Comparison of ENCODE assay signal across 17 cellular contexts in genomic region chr16:66983033-66983432, GRCh38. TPM values are rescaled to one million over a fixed set of nuclear protein-coding genes. Genes with fewer than 3 reads are reported as not detected.
A peak's percentile ranks its signal among the peaks of the same experiment; 100 is the strongest.
DNase-seq lines count a peak whose midpoint lies in the region; TF ChIP-seq lines count a peak whose summit lies in the region.
"Had no signal": no experiment of that assay in that cellular context is flagged by ENCODE, and none has a peak within 500 bp of the region (broad histone marks: within the 10 kb centered on the region; RNA-seq: fewer than 3 reads in every experiment).

No MANE protein-coding gene starts in this region.

- BruUV-seq in Caco-2 (replicated peaks; lab: Mats Ljungman, UMichigan): no TSS peak

- H3K4me1 ChIP-seq in Caco-2: peaks cover under 1% of the 10 kb centered on the region; the same call in 1 of the 2 replicates
- H3K4me1 ChIP-seq: HAP-1 had no signal

- H3K27me3 Mint-ChIP-seq in activated CD4-positive, alpha-beta T cell treated with anti-CD3 and anti-CD28 coated beads, Interleukin-2, amount 10 ng/mL, durations not matched to agents 24 days and 14 days: no peaks in the 10 kb centered on the region
- no peaks in the 10 kb centered on the region for H3K27me3 Mint-ChIP-seq in activated CD4-positive, alpha-beta memory T cell treated with anti-CD3 and anti-CD28 coated beads for 36 hours
- no peaks in the 10 kb centered on the region for H3K27me3 Mint-ChIP-seq in activated naive CD8-positive, alpha-beta T cell
- no peaks in the 10 kb centered on the region for H3K27me3 Mint-ChIP-seq in Caco-2 (ENCODE audit: insufficient read depth, unreplicated experiment)
- H3K27me3 Mint-ChIP-seq: CD4-positive, alpha-beta memory T cell had no signal

- peaks cover 4% of the 10 kb centered on the region for H3K9me3 Mint-ChIP-seq in activated CD4-positive, alpha-beta T cell treated with anti-CD3 and anti-CD28 coated beads, Interleukin-2, amount 10 ng/mL, durations not matched to agents 24 days and 14 days
- no peaks in the 10 kb centered on the region for H3K9me3 Mint-ChIP-seq in activated CD4-positive, alpha-beta memory T cell treated with anti-CD3 and anti-CD28 coated beads for 36 hours
- no peaks in the 10 kb centered on the region for H3K9me3 Mint-ChIP-seq in activated naive CD8-positive, alpha-beta T cell (ENCODE audit: low read depth)
- no peaks in the 10 kb centered on the region for H3K9me3 Mint-ChIP-seq in Caco-2 (ENCODE audit: unreplicated experiment)
- H3K9me3 Mint-ChIP-seq: CD4-positive, alpha-beta memory T cell had no signal

- intact Hi-C loops in activated CD4-positive, alpha-beta T cell treated with anti-CD3 and anti-CD28 coated beads, Interleukin-2, amount 10 ng/mL, durations not matched to agents 24 days and 14 days (cut with micrococcal nuclease): no loop called here
- intact Hi-C loops in activated CD4-positive, alpha-beta memory T cell treated with anti-CD3 and anti-CD28 coated beads for 36 hours (cut with micrococcal nuclease): no loop called here
- intact Hi-C loops in Caco-2 (cut with micrococcal nuclease; ENCODE audit: unreplicated experiment): no loop called here

- POLR2A ChIA-PET in activated CD4-positive, alpha-beta memory T cell treated with anti-CD3 and anti-CD28 coated beads for 36 hours (lab: Charles Lee): interaction anchor here (1.0 to 3.3 kb wide), 5 partner anchors 17 to 177 kb away, joined by 3 to 24 read pairs (median 10); partner anchors contain the start of genes FBXL8 and TRADD
- POLR2A ChIA-PET in Caco-2 (lab: Charles Lee): interaction anchor here (0.6 kb wide), 1 partner anchor 317 kb away, joined by 3 read pairs; no protein-coding TSS in a partner anchor

- DNase-seq in activated CD4-positive, alpha-beta T cell treated with anti-CD3 and anti-CD28 coated beads, Interleukin-2, amount 10 ng/mL, durations not matched to agents 24 days and 14 days: no peak
- no peak for DNase-seq in activated CD4-positive, alpha-beta T cell treated with anti-CD3 and anti-CD28 coated beads for 1 hour
- no peak for DNase-seq in activated CD4-positive, alpha-beta memory T cell treated with anti-CD3 and anti-CD28 coated beads for 36 hours
- no peak for DNase-seq in activated gamma-delta T cell (lab: John Stamatoyannopoulos, UW)
- no peak for DNase-seq in Caco-2
- DNase-seq: CD4-positive, alpha-beta memory T cell; DMS79 treated with DMSO at 0.1 percent for 48 hours; NCI-H1048; NCI-H1436 treated with DMSO at 0.1 percent for 48 hours; NCI-H2029 treated with DMSO at 0.1 percent for 48 hours; NCI-H2171 treated with DMSO at 0.1 percent for 48 hours; NCI-H748 treated with DMSO at 0.1 percent for 48 hours; RPMI8226 had no signal

- no peak overlapping the region for H3K4me3 ChIP-seq in Caco-2 (ENCODE audit: low read depth, low read length)
- H3K4me3 ChIP-seq: HAP-1 had no signal

- CTCF ChIA-PET in activated CD4-positive, alpha-beta memory T cell treated with anti-CD3 and anti-CD28 coated beads for 36 hours (lab: Charles Lee): interaction anchor here (0.7 to 4.6 kb wide), 10 partner anchors 19 to 202 kb away, joined by 3 to 29 read pairs (median 4); partner anchors contain the start of genes FBXL8, NAE1, PDP2 and TRADD
- CTCF ChIA-PET in Caco-2 (lab: Charles Lee): interaction anchor here (1.1 kb wide), 1 partner anchor 203 kb away, joined by 3 read pairs; no protein-coding TSS in a partner anchor

- no peak overlapping the region for H3K4me3 Mint-ChIP-seq in activated CD4-positive, alpha-beta T cell treated with anti-CD3 and anti-CD28 coated beads, Interleukin-2, amount 10 ng/mL, durations not matched to agents 24 days and 14 days
- no peak overlapping the region for H3K4me3 Mint-ChIP-seq in activated CD4-positive, alpha-beta memory T cell treated with anti-CD3 and anti-CD28 coated beads for 36 hours
- H3K4me3 Mint-ChIP-seq in activated naive CD8-positive, alpha-beta T cell: no peak overlapping the region
- no peak overlapping the region for H3K4me3 Mint-ChIP-seq in Caco-2 (ENCODE audit: unreplicated experiment)

- H3K9me3 ChIP-seq in Caco-2: no peaks in the 10 kb centered on the region
- H3K9me3 ChIP-seq: HAP-1 had no signal

- H3K36me3 Mint-ChIP-seq in activated CD4-positive, alpha-beta T cell treated with anti-CD3 and anti-CD28 coated beads, Interleukin-2, amount 10 ng/mL, durations not matched to agents 24 days and 14 days (ENCODE audit: low read depth): peaks cover 15% of the 10 kb centered on the region
- H3K36me3 Mint-ChIP-seq in activated CD4-positive, alpha-beta memory T cell treated with anti-CD3 and anti-CD28 coated beads for 36 hours: peaks cover 22% of the 10 kb centered on the region
- H3K36me3 Mint-ChIP-seq in activated naive CD8-positive, alpha-beta T cell: no peaks in the 10 kb centered on the region
- H3K36me3 Mint-ChIP-seq in Caco-2 (ENCODE audit: insufficient read depth, unreplicated experiment): no peaks in the 10 kb centered on the region
- H3K36me3 Mint-ChIP-seq: CD4-positive, alpha-beta memory T cell had no signal

- peaks cover 61% of the 10 kb centered on the region for H3K4me1 Mint-ChIP-seq in activated CD4-positive, alpha-beta T cell treated with anti-CD3 and anti-CD28 coated beads, Interleukin-2, amount 10 ng/mL, durations not matched to agents 24 days and 14 days
- H3K4me1 Mint-ChIP-seq in activated CD4-positive, alpha-beta memory T cell treated with anti-CD3 and anti-CD28 coated beads for 36 hours (ENCODE audit: low read depth): peaks cover 68% of the 10 kb centered on the region
- peaks cover 28% of the 10 kb centered on the region for H3K4me1 Mint-ChIP-seq in activated naive CD8-positive, alpha-beta T cell (ENCODE audit: low read depth)
- H3K4me1 Mint-ChIP-seq in Caco-2 (ENCODE audit: low read depth, unreplicated experiment): no peaks in the 10 kb centered on the region

- H3K27me3 ChIP-seq in Caco-2 (replicated peaks; ENCODE audit: control insufficient read depth, insufficient read depth, low read length): no peaks in the 10 kb centered on the region

- H3K36me3 ChIP-seq in Caco-2 (ENCODE audit: control insufficient read depth, insufficient read depth, low read length): no peaks in the 10 kb centered on the region
- H3K36me3 ChIP-seq: HAP-1 had no signal

- H3K27ac Mint-ChIP-seq in activated CD4-positive, alpha-beta T cell treated with anti-CD3 and anti-CD28 coated beads, Interleukin-2, amount 10 ng/mL, durations not matched to agents 24 days and 14 days: peak overlapping the region; percentile 97
- peak overlapping the region; percentile 100 for H3K27ac Mint-ChIP-seq in activated CD4-positive, alpha-beta memory T cell treated with anti-CD3 and anti-CD28 coated beads for 36 hours
- H3K27ac Mint-ChIP-seq in activated naive CD8-positive, alpha-beta T cell: peak overlapping the region; percentile 97
- no peak overlapping the region for H3K27ac Mint-ChIP-seq in Caco-2 (ENCODE audit: unreplicated experiment)

- no peak for TF ChIP-seq CTCF in Caco-2 (IDR thresholded peaks at IDR 0.05; ENCODE audit: insufficient read depth in 1 of 2, low read depth in 1 of 2, low read length in 1 of 2, severe bottlenecking in 1 of 2, unreplicated experiment in 1 of 2)

RNA-seq across cellular contexts. Expression of gene CES4A, which starts 5.4 kb away (rescaled TPM):
- total RNA-seq in activated CD4-positive, alpha-beta T cell treated with anti-CD3 and anti-CD28 coated beads, Interleukin-2, amount 10 ng/mL, durations not matched to agents 24 days and 14 days: 27.0 and 27.5 TPM in 2 replicates
- total RNA-seq in activated CD4-positive, alpha-beta memory T cell treated with anti-CD3 and anti-CD28 coated beads for 36 hours: 10 to 100 TPM; 25.0 to 25.9 TPM
- total RNA-seq in Caco-2 (2022): not detected in 2 replicates
- total RNA-seq: A172, NCI-H460 had no signal

RNA-seq across cellular contexts. Expression of gene CES3, which starts 22.0 kb away (rescaled TPM):
- 6.8 and 7.0 TPM in 2 replicates for total RNA-seq in activated CD4-positive, alpha-beta T cell treated with anti-CD3 and anti-CD28 coated beads, Interleukin-2, amount 10 ng/mL, durations not matched to agents 24 days and 14 days
- 1 to 10 TPM; 1.6 to 3.0 TPM for total RNA-seq in activated CD4-positive, alpha-beta memory T cell treated with anti-CD3 and anti-CD28 coated beads for 36 hours
- 0.79 and 0.95 TPM in 2 replicates for total RNA-seq in Caco-2 (2022)

RNA-seq across cellular contexts. Expression of gene CBFB, which starts 45.9 kb away (rescaled TPM):
- 163 and 172 TPM in 2 replicates for total RNA-seq in activated CD4-positive, alpha-beta T cell treated with anti-CD3 and anti-CD28 coated beads, Interleukin-2, amount 10 ng/mL, durations not matched to agents 24 days and 14 days
- 100 to 1,000 TPM; 155 to 163 TPM for total RNA-seq in activated CD4-positive, alpha-beta memory T cell treated with anti-CD3 and anti-CD28 coated beads for 36 hours
- 102 and 108 TPM in 2 replicates for total RNA-seq in Caco-2 (2022)

RNA-seq across cellular contexts. Expression of gene CES2, which starts 47.7 kb away (rescaled TPM):
- 30.6 and 33.6 TPM in 2 replicates for total RNA-seq in activated CD4-positive, alpha-beta T cell treated with anti-CD3 and anti-CD28 coated beads, Interleukin-2, amount 10 ng/mL, durations not matched to agents 24 days and 14 days
- 10 to 100 TPM; 32.5 to 32.7 TPM for total RNA-seq in activated CD4-positive, alpha-beta memory T cell treated with anti-CD3 and anti-CD28 coated beads for 36 hours
- total RNA-seq in Caco-2 (2022): 45.5 and 48.4 TPM in 2 replicates

RNA-seq across cellular contexts. Expression of gene CIAO2B, which starts 48.8 kb away (rescaled TPM):
- 170 and 176 TPM in 2 replicates for total RNA-seq in activated CD4-positive, alpha-beta T cell treated with anti-CD3 and anti-CD28 coated beads, Interleukin-2, amount 10 ng/mL, durations not matched to agents 24 days and 14 days
- 100 to 1,000 TPM; 195 to 204 TPM for total RNA-seq in activated CD4-positive, alpha-beta memory T cell treated with anti-CD3 and anti-CD28 coated beads for 36 hours
- 117 and 119 TPM in 2 replicates for total RNA-seq in Caco-2 (2022)

Comparison
In these comparisons a context has a peak if more than half of its experiments do, and no peak if none do; other contexts are left out.
1. RNA of gene CES4A, which starts 5.4 kb away (total RNA-seq): 27.0 to 27.5 TPM in activated CD4-positive, alpha-beta T cell treated with anti-CD3 and anti-CD28 coated beads, Interleukin-2, amount 10 ng/mL, durations not matched to agents 24 days and 14 days and 25.0 to 25.9 TPM in activated CD4-positive, alpha-beta memory T cell treated with anti-CD3 and anti-CD28 coated beads for 36 hours; not detected in Caco-2; every median in the first group is over 10 times any median in the second.